In genomic region chr4:1855334-1856070, GRCh38 we compare ENCODE assay signal across 7 cellular contexts. TPM values are rescaled to one million over a fixed set of nuclear protein-coding genes. Genes with fewer than 3 reads are reported as not detected.
DNase-seq lines count a peak whose midpoint lies in the region; ATAC-seq and TF ChIP-seq lines count a peak whose summit lies in the region.

No MANE protein-coding gene starts in this region.

- H3K4me3 ChIP-seq in SK-N-MC (peak overlapping the region; percentile 92), dorsolateral prefrontal cortex (peak overlapping the region; percentile 53 to 99 (median 93)), mononuclear cell (ENCODE audit: low read length) (peak overlapping the region; percentile 74), uterus (peak overlapping the region; percentile 83 to 98)

- H3K4me1 ChIP-seq in mononuclear cell (ENCODE audit: insufficient read depth, low read length) = peaks cover 23% of the 10 kb centered on the region
- H3K4me1 ChIP-seq in uterus = no peaks in the 10 kb centered on the region

- TF ChIP-seq POLR2A in uterus (IDR thresholded peaks at IDR 0.05) = no peak

- ATAC-seq in GM19023 (IDR thresholded peaks at IDR 0.05; ENCODE audit: unreplicated experiment) = peak; percentile 35
- peak; percentile 22 for ATAC-seq in HG02852 (IDR thresholded peaks at IDR 0.05; ENCODE audit: unreplicated experiment)
- ATAC-seq in HG03378 (IDR thresholded peaks at IDR 0.05; ENCODE audit: unreplicated experiment) = no peak

- H3K27me3 ChIP-seq in dorsolateral prefrontal cortex = no peaks in the 10 kb centered on the region
- H3K27me3 ChIP-seq in mononuclear cell (ENCODE audit: insufficient read depth, low read length) = no peaks in the 10 kb centered on the region
- H3K27me3 ChIP-seq in uterus = no peaks in the 10 kb centered on the region

- H3K9ac ChIP-seq in SK-N-MC (ENCODE audit: insufficient read length) = peak overlapping the region; percentile 87

- DNase-seq in SK-N-MC (ENCODE audit: low read depth, low spot score) (no peak), dorsolateral prefrontal cortex (peak in 1 of 10 donors; percentile 57), uterus (peak in 1 of 2 donors; percentile 42)

- H3K27ac ChIP-seq in SK-N-MC (no peak overlapping the region), dorsolateral prefrontal cortex (peak overlapping the region in 50 of 59 donors; percentile 23 to 96 (median 82)), uterus (peak overlapping the region; percentile 60 to 86)

- H3K36me3 ChIP-seq in SK-N-MC (ENCODE audit: insufficient read depth, low read length) (no peaks in the 10 kb centered on the region; the same call in 1 of the 2 replicates), uterus (no peaks in the 10 kb centered on the region)

- intact Hi-C loops in dorsolateral prefrontal cortex (cut with DNase I) = loop anchor here (2.0 to 10.0 kb wide), 4 partner anchors 15 to 559 kb away; partner anchors contain the start of genes CFAP99 (in 1 of the 2), NELFA (in 1 of the 2), NSD2 (in 1 of the 2) and TACC3 (in 1 of the 2)
- intact Hi-C loops in uterus (cut with DNase I; ENCODE audit: low total_unique reads) = loop anchor here (5.0 kb wide), 1 partner anchor 133 kb away; the partner anchor contains the start of genes TACC3 and TMEM129

- no peak for TF ChIP-seq CTCF in dorsolateral prefrontal cortex (IDR thresholded peaks at IDR 0.05 in 54 of 56, conservative IDR thresholded peaks at IDR 0.05 in 2 of 56; ENCODE audit: low read depth in 1 of 56, partially characterized antibody in 56 of 56)
- no peak for TF ChIP-seq CTCF in uterus (IDR thresholded peaks at IDR 0.05)

- H3K9me3 ChIP-seq in SK-N-MC (ENCODE audit: low read depth, low read length) (no peaks in the 10 kb centered on the region), mononuclear cell (ENCODE audit: low read depth, low read length) (no peaks in the 10 kb centered on the region), uterus (no peaks in the 10 kb centered on the region)

RNA-seq across cellular contexts. Expression of gene LETM1, which starts 0.5 kb away (rescaled TPM):
- total RNA-seq in dorsolateral prefrontal cortex = 10 to 100 TPM; 36.9 to 61.2 (median 48.6) TPM
- 16.0 TPM for total RNA-seq in mononuclear cell
- 10 to 100 TPM; 12.4 to 44.3 (median 31.3) TPM for total RNA-seq in uterus

RNA-seq across cellular contexts. Expression of gene NSD2, which starts 15.7 kb away (rescaled TPM):
- 100 to 1,000 TPM in 91 of 120 experiments, 10 to 100 TPM in 29; 78.8 to 144 (median 108) TPM for total RNA-seq in dorsolateral prefrontal cortex
- total RNA-seq in mononuclear cell = 45.3 TPM
- total RNA-seq in uterus = 10 to 100 TPM; 10.3 to 75.3 (median 49.0) TPM
